22 cellular contexts compared by ENCODE assay signal in the genomic region with DNA sequence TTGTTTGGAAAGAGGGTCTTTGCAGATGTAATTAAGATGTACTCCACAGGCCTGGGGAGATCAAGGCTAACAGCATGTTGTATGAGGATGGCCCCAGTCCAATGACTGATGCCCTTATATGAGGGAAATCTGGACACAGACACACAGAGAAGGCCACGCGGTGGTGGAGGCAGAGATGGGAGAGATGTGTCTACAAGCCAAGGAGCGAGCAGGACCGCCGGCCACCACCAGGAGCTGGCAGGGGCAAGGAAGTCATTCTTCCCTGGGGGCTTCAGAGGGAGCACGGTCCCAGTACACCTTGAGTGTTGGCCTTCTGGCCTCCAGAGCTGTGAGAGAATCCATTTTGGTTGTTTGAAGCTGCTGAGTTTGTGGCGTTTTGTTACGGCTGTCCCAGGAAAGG. TPM values are rescaled to one million over a fixed set of nuclear protein-coding genes. Genes with fewer than 3 reads are reported as not detected.
DNase-seq lines count a peak whose midpoint lies in the region; ATAC-seq, FAIRE-seq and TF ChIP-seq lines count a peak whose summit lies in the region.
"Had no signal": no experiment of that assay in that cellular context is flagged by ENCODE, and none has a peak within 500 bp of the region (broad histone marks: within the 10 kb centered on the region; RNA-seq: fewer than 3 reads in every experiment).

No MANE protein-coding gene starts in this region.

- ATAC-seq in heart left ventricle (no peak), naive B cell (ENCODE audit: low read depth in 2 of 2) (no peak), GM21528 (IDR thresholded peaks at IDR 0.05; ENCODE audit: low FRiP score, unreplicated experiment) (no peak), HG02571 (IDR thresholded peaks at IDR 0.05; ENCODE audit: unreplicated experiment) (no peak)
- ATAC-seq: heart right ventricle, SK-N-SH treated with all-trans-retinoic acid at 6 μM for 48 hours had no signal

- intact Hi-C loops in left ventricle myocardium inferior (cut with micrococcal nuclease): no loop called here
- intact Hi-C loops in heart left ventricle (cut with DNase I): loop anchor here in 1 of 10 donors (10.0 kb wide), 1 partner anchor 50 kb away; no protein-coding TSS in a partner anchor
- intact Hi-C loops in transverse colon (cut with DNase I; ENCODE audit: low total_unique reads): no loop called here

- DNase-seq in left ventricle myocardium inferior (no peak), heart left ventricle (no peak), chondrocyte (ENCODE audit: low spot score) (peak; percentile 81), naive B cell (no peak), urothelium cell line (ENCODE audit: low spot score) (no peak), transverse colon (no peak)
- DNase-seq: ACHN; activated gamma-delta T cell treated with Interleukin-2 at 50 U/mL for 16 hours; caudate nucleus; DMS53; effector CD8-positive, alpha-beta T cell; heart right ventricle; KBM-7; NCI-H2081; NCI-H446 treated with DMSO at 0.1 percent for 48 hours; NK-92 treated with Interleukin-12 subunit alpha and Interleukin-12 subunit beta, amount 100 ng/mL, for 24 hours; RPMI8226 had no signal

- H3K27me3 ChIP-seq in left ventricle myocardium inferior (ENCODE audit: low read depth) (no peaks in the 10 kb centered on the region), heart left ventricle (no peaks in the 10 kb centered on the region), transverse colon (no peaks in the 10 kb centered on the region)
- H3K27me3 ChIP-seq: heart right ventricle had no signal

- peaks cover 61% of the 10 kb centered on the region for H3K4me1 ChIP-seq in left ventricle myocardium inferior
- H3K4me1 ChIP-seq in heart left ventricle: peaks cover 19 to 67% (median 42%) of the 10 kb centered on the region in 12 donors
- peaks cover 25 to 50% (median 32%) of the 10 kb centered on the region in 4 donors for H3K4me1 ChIP-seq in transverse colon

- FAIRE-seq in urothelium cell line (lab: Jason Lieb, UNC): peak; percentile 77

- TF ChIP-seq CTCF in left ventricle myocardium inferior (IDR thresholded peaks at IDR 0.05; ENCODE audit: borderline replicate concordance) (peak; percentile 12), heart left ventricle (IDR thresholded peaks at IDR 0.05) (no peak), chondrocyte (IDR thresholded peaks at IDR 0.05) (peak; percentile 17), transverse colon (IDR thresholded peaks at IDR 0.05) (no peak)

- H3K4me3 Mint-ChIP-seq in chondrocyte (ENCODE audit: unreplicated experiment): no peak overlapping the region
- peak overlapping the region in 2 of 8 donors; percentile 0 to 25 for H3K4me3 Mint-ChIP-seq in naive B cell

- H3K4me1 Mint-ChIP-seq in chondrocyte (ENCODE audit: low read depth): peaks cover 28% of the 10 kb centered on the region
- peaks cover 65 to 80% (median 78%) of the 10 kb centered on the region in 3 donors for H3K4me1 Mint-ChIP-seq in naive B cell

- TF ChIP-seq POLR2A in heart left ventricle (IDR thresholded peaks at IDR 0.05): no peak
- no peak for TF ChIP-seq POLR2A in transverse colon (IDR thresholded peaks at IDR 0.05)

- H3K27me3 Mint-ChIP-seq in chondrocyte (ENCODE audit: low read depth): no peaks in the 10 kb centered on the region
- no peaks in the 10 kb centered on the region for H3K27me3 Mint-ChIP-seq in naive B cell

- H3K27ac ChIP-seq in left ventricle myocardium inferior (replicated peaks) (peak overlapping the region; percentile 12), heart left ventricle (peak overlapping the region in 4 of 12 donors; percentile 0 to 97 (median 15)), transverse colon (no peak overlapping the region)
- H3K27ac ChIP-seq: prostate gland had no signal

- in situ Hi-C loops in transverse colon (cut with MboI; ENCODE audit: low pct_ligation_motif_present in 1 of 4, low pct_unique_long_range_greater_than_20kb in 1 of 4, low sequenced_read_pairs in 3 of 4): no loop called here

- no peak overlapping the region for H3K4me3 ChIP-seq in left ventricle myocardium inferior
- H3K4me3 ChIP-seq in heart left ventricle: no peak overlapping the region
- H3K4me3 ChIP-seq in transverse colon: no peak overlapping the region
- H3K4me3 ChIP-seq: heart right ventricle, prostate gland, skin epidermis had no signal

- H3K27ac Mint-ChIP-seq in chondrocyte (ENCODE audit: unreplicated experiment) (peak overlapping the region; percentile 8), naive B cell (peak overlapping the region in 5 of 6 donors; percentile 54 to 99 (median 96))

- no peak for TF ChIP-seq EP300 in transverse colon (IDR thresholded peaks at IDR 0.05; ENCODE audit: low read depth)

- no peaks in the 10 kb centered on the region for H3K9me3 Mint-ChIP-seq in chondrocyte (ENCODE audit: low read depth)
- H3K9me3 Mint-ChIP-seq in naive B cell: no peaks in the 10 kb centered on the region

- WGBS in heart left ventricle, 4 donors: 64 to 82% (median 75%) methylated on average over 8 of the region's 8 CpGs
- WGBS in transverse colon (ENCODE audit: low coverage in 1 of 2), 2 donors: 86 to 93% methylated on average over 2 to 8 of the region's 8 CpGs

- H3K36me3 ChIP-seq in left ventricle myocardium inferior (no peaks in the 10 kb centered on the region), heart left ventricle (no peaks in the 10 kb centered on the region), transverse colon (no peaks in the 10 kb centered on the region)
- H3K36me3 ChIP-seq: heart right ventricle, prostate gland had no signal

- H3K36me3 Mint-ChIP-seq in chondrocyte (ENCODE audit: low read depth) (no peaks in the 10 kb centered on the region), naive B cell (no peaks in the 10 kb centered on the region)

- H3K9me3 ChIP-seq in left ventricle myocardium inferior (replicated peaks) (no peaks in the 10 kb centered on the region), heart left ventricle (no peaks in the 10 kb centered on the region), transverse colon (no peaks in the 10 kb centered on the region)
- H3K9me3 ChIP-seq: heart right ventricle, prostate gland had no signal

RNA-seq across cellular contexts. Expression of gene SOCS3, which starts 14.7 kb away (rescaled TPM):
- total RNA-seq in left ventricle myocardium inferior (9.5 TPM), heart left ventricle (100 to 1,000 TPM in 1 of 9 donors, 10 to 100 TPM in 5, 1 to 10 TPM in 3; 4.6 to 134 (median 18.4) TPM), chondrocyte (13.6 to 26.2 TPM (median 14.4 TPM) in 3 replicates), transverse colon (100 to 1,000 TPM in 1 of 4 donors, 10 to 100 TPM in 3; 22.3 to 230 (median 37.6) TPM)
- polyA plus RNA-seq in heart left ventricle (10 to 100 TPM; 15.2 to 15.9 TPM), naive B cell (ENCODE audit: low read depth in 6 of 6) (10 to 100 TPM in 4 of 6 donors, 1 to 10 TPM in 2; 4.7 to 29.1 (median 15.2) TPM)

RNA-seq across cellular contexts. Expression of gene PGS1, which starts 33.3 kb away (rescaled TPM):
- total RNA-seq in left ventricle myocardium inferior (17.1 TPM), heart left ventricle (10 to 100 TPM; 14.2 to 32.8 (median 17.3) TPM), chondrocyte (22.1 to 30.4 TPM (median 22.7 TPM) in 3 replicates), transverse colon (10 to 100 TPM; 32.1 to 77.6 (median 60.1) TPM)
- polyA plus RNA-seq in heart left ventricle (10 to 100 TPM; 11.9 to 24.6 TPM), naive B cell (ENCODE audit: low read depth in 6 of 6) (10 to 100 TPM; 23.9 to 50.1 (median 29.8) TPM)

Comparison
In these comparisons a context has a peak if more than half of its experiments do, and no peak if none do; other contexts are left out.
1. CTCF ChIP-seq: peak in left ventricle myocardium inferior (single experiment) and chondrocyte (single experiment); none in heart left ventricle (0 of 12) and transverse colon (0 of 5).